Comparison of ENCODE assay signal across 12 cellular contexts in the genomic region with DNA sequence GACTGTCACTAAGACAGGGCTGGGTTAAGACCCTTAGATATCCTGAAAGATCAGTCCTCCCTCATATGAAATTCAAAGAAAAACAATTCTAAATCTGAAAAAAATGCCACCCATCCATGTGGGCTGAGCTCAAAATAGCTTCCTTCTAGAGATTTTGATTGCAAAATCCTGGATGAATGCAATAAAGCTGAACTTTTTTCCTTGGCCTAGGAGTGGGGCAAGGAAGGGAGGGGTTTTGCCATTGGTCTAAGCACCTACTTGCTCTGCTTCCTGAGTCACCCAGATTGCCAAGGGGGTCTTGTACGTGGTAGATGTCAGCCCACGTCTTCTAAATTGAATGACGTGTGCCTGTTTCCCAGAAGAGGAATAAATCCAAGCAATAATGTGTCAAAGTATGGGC. TPM values are rescaled to one million over a fixed set of nuclear protein-coding genes. Genes with fewer than 3 reads are reported as not detected.
DNase-seq lines count a peak whose midpoint lies in the region; ATAC-seq and TF ChIP-seq lines count a peak whose summit lies in the region.
"Had no signal": no experiment of that assay in that cellular context is flagged by ENCODE, and none has a peak within 500 bp of the region (broad histone marks: within the 10 kb centered on the region; RNA-seq: fewer than 3 reads in every experiment).

No MANE protein-coding gene starts in this region.

- H3K27ac ChIP-seq in CD4-positive, alpha-beta T cell (ENCODE audit: low read depth, low read length) = no peak overlapping the region
- H3K27ac ChIP-seq in adipose tissue (ENCODE audit: low read depth, low read length) (peak overlapping the region; percentile 16), sigmoid colon (peak overlapping the region in 3 of 4 donors; percentile 50 to 67 (median 58))

- no peak for DNase-seq in CD4-positive, alpha-beta T cell
- DNase-seq in glomerular visceral epithelial cell (ENCODE audit: extremely low spot score) (peak; percentile 58), sigmoid colon (peak; percentile 35), DMS 273 treated with DMSO at 0.1 percent for 48 hours (lab: John Stamatoyannopoulos, UW) (no peak), activated T-cell treated with anti-CD3 and anti-CD28 coated beads for 4 hours (no peak), immature natural killer cell (no peak)
- DNase-seq: activated T-cell treated with anti-CD3 and anti-CD28 coated beads, Interleukin-2, amount 50 U/mL, for 4 hours; DMS153; NCI-H2029 had no signal

- POLR2A ChIA-PET in CD4-positive, alpha-beta T cell (lab: Charles Lee) = interaction anchor here (1.3 kb wide), 1 partner anchor 16 kb away, joined by 5 read pairs; the partner anchor contains the start of gene SMAD3

- H3K9me3 Mint-ChIP-seq in CD4-positive, alpha-beta T cell = no peaks in the 10 kb centered on the region
- no peaks in the 10 kb centered on the region for H3K9me3 Mint-ChIP-seq in immature natural killer cell
- H3K9me3 Mint-ChIP-seq: activated T-cell treated with anti-CD3 and anti-CD28 coated beads, Interleukin-2, amount 50 U/mL, for 4 hours; neural crest cell had no signal

- no peak for ATAC-seq in CD4-positive, alpha-beta T cell (ENCODE audit: poor library complexity)
- no peak for ATAC-seq in HG02798 (IDR thresholded peaks at IDR 0.05; ENCODE audit: poor library complexity, unreplicated experiment)
- ATAC-seq: activated T-cell treated with anti-CD3 and anti-CD28 coated beads, Interleukin-2, amount 50 U/mL, for 4 hours had no signal

- no peaks in the 10 kb centered on the region for H3K36me3 ChIP-seq in sigmoid colon

- H3K4me3 ChIP-seq in sigmoid colon = no peak overlapping the region

- 35 to 45% (median 41%) methylated on average over 3 of the region's 3 CpGs for WGBS in adipose tissue, 3 donors
- WGBS in sigmoid colon, 2 donors = 5 to 60% methylated on average over 3 of the region's 3 CpGs

- H3K9me3 ChIP-seq in CD4-positive, alpha-beta T cell (ENCODE audit: control insufficient read depth, low read length) = no peaks in the 10 kb centered on the region
- H3K9me3 ChIP-seq in sigmoid colon = no peaks in the 10 kb centered on the region

- CTCF ChIA-PET in CD4-positive, alpha-beta T cell (lab: Charles Lee) = no interaction called here

- TF ChIP-seq CTCF in CD4-positive, alpha-beta T cell (IDR thresholded peaks at IDR 0.05) = no peak
- TF ChIP-seq CTCF in sigmoid colon (IDR thresholded peaks at IDR 0.05) = no peak

- H3K4me3 Mint-ChIP-seq in CD4-positive, alpha-beta T cell = peak overlapping the region; percentile 9
- no peak overlapping the region for H3K4me3 Mint-ChIP-seq in immature natural killer cell
- H3K4me3 Mint-ChIP-seq: activated T-cell treated with anti-CD3 and anti-CD28 coated beads, Interleukin-2, amount 50 U/mL, for 4 hours; neural crest cell had no signal

- H3K27ac Mint-ChIP-seq in CD4-positive, alpha-beta T cell = peak overlapping the region; percentile 49
- no peak overlapping the region for H3K27ac Mint-ChIP-seq in immature natural killer cell

- H3K4me1 ChIP-seq in sigmoid colon = peaks cover 0 to 21% (median 17%) of the 10 kb centered on the region in 4 donors

- TF ChIP-seq EP300 in sigmoid colon (IDR thresholded peaks at IDR 0.05) = no peak

- no peak for TF ChIP-seq POLR2A in sigmoid colon (IDR thresholded peaks at IDR 0.05)

- intact Hi-C loops in CD4-positive, alpha-beta T cell (cut with DNase I, micrococcal nuclease) = no loop called here
- intact Hi-C loops in sigmoid colon (cut with DNase I) = no loop called here

- no peaks in the 10 kb centered on the region for H3K36me3 Mint-ChIP-seq in CD4-positive, alpha-beta T cell (ENCODE audit: low read depth)
- no peaks in the 10 kb centered on the region for H3K36me3 Mint-ChIP-seq in immature natural killer cell

- no peaks in the 10 kb centered on the region for H3K27me3 ChIP-seq in CD4-positive, alpha-beta T cell (ENCODE audit: control insufficient read depth, insufficient read depth, low read length)
- no peaks in the 10 kb centered on the region for H3K27me3 ChIP-seq in sigmoid colon

- peaks cover 46% of the 10 kb centered on the region for H3K4me1 Mint-ChIP-seq in CD4-positive, alpha-beta T cell (ENCODE audit: low read depth)
- H3K4me1 Mint-ChIP-seq in immature natural killer cell = peaks cover 15 to 19% of the 10 kb centered on the region in 2 donors

- no peaks in the 10 kb centered on the region for H3K27me3 Mint-ChIP-seq in CD4-positive, alpha-beta T cell
- peaks cover 2 to 3% (median 2%) of the 10 kb centered on the region in 3 donors for H3K27me3 Mint-ChIP-seq in immature natural killer cell (ENCODE audit: low read depth in 3 of 3)

RNA-seq across cellular contexts. Expression of gene SMAD3, which starts 15.3 kb away (rescaled TPM):
- 10 to 100 TPM; 30.0 to 31.0 TPM for total RNA-seq in CD4-positive, alpha-beta T cell
- polyA plus RNA-seq in adipose tissue = 10 to 100 TPM in 2 of 3 donors, 1 to 10 TPM in 1; 8.5 to 45.3 (median 27.7) TPM
- total RNA-seq in sigmoid colon = 10 to 100 TPM; 17.8 to 28.2 (median 18.4) TPM
- polyA plus RNA-seq in sigmoid colon = 10 to 100 TPM; 12.5 to 23.2 (median 13.8) TPM
- polyA plus RNA-seq in immature natural killer cell = 10 to 100 TPM in 2 of 3 donors, 1 to 10 TPM in 1; 8.9 to 11.9 (median 10.0) TPM

Comparison
In these comparisons a context has a peak if more than half of its experiments do, and no peak if none do; other contexts are left out.
1. DNase-seq: peak in glomerular visceral epithelial cell (single experiment) and sigmoid colon (single experiment); none in CD4-positive, alpha-beta T cell (0 of 10), DMS 273 treated with DMSO at 0.1 percent for 48 hours (single experiment), activated T-cell treated with anti-CD3 and anti-CD28 coated beads for 4 hours (single experiment) and immature natural killer cell (0 of 3).